In genomic region chrX:39497717-39498265, GRCh38 we compare ENCODE assay signal across 23 cellular contexts.
DNase-seq lines count a peak whose midpoint lies in the region; ATAC-seq and TF ChIP-seq lines count a peak whose summit lies in the region.
"Had no signal": no experiment of that assay in that cellular context is flagged by ENCODE, and none has a peak within 500 bp of the region (broad histone marks: within the 10 kb centered on the region; RNA-seq: fewer than 3 reads in every experiment).

No MANE protein-coding gene starts in this region.

- H3K27ac Mint-ChIP-seq in activated T-helper 2 cell treated with anti-CD3 and anti-CD28 coated beads, Interferon-gamma antibody, Interleukin-2, Interleukin-4, amounts not matched to agents 10 μg/mL and 5 μg/mL and 100 μg/mL, durations not matched to agents 14 hours and 24 hours and 36 hours: no peak overlapping the region
- H3K27ac Mint-ChIP-seq: activated naive CD4-positive, alpha-beta T cell treated with anti-CD3 and anti-CD28 coated beads, Interleukin-2, amount 50 U/mL, for 72 hours; CD4-positive, alpha-beta memory T cell; memory B cell; T-helper 1 cell treated with Interleukin-12 subunit alpha and Interleukin-12 subunit beta and Interleukin-4 antibody, amounts not matched to agents 30 μg/mL and 1 μg/mL, for 36 hours had no signal

- H3K36me3 ChIP-seq in lower lobe of right lung: no peaks in the 10 kb centered on the region

- no peaks in the 10 kb centered on the region for H3K9me3 Mint-ChIP-seq in activated T-helper 2 cell treated with anti-CD3 and anti-CD28 coated beads, Interferon-gamma antibody, Interleukin-2, Interleukin-4, amounts not matched to agents 10 μg/mL and 5 μg/mL and 100 μg/mL, durations not matched to agents 14 hours and 24 hours and 36 hours
- H3K9me3 Mint-ChIP-seq: activated naive CD4-positive, alpha-beta T cell treated with anti-CD3 and anti-CD28 coated beads, Interleukin-2, amount 50 U/mL, for 72 hours; memory B cell; T-helper 1 cell treated with Interleukin-12 subunit alpha and Interleukin-12 subunit beta and Interleukin-4 antibody, amounts not matched to agents 30 μg/mL and 1 μg/mL, for 36 hours had no signal

- no peak overlapping the region for H3K4me3 Mint-ChIP-seq in activated T-helper 2 cell treated with anti-CD3 and anti-CD28 coated beads, Interferon-gamma antibody, Interleukin-2, Interleukin-4, amounts not matched to agents 10 μg/mL and 5 μg/mL and 100 μg/mL, durations not matched to agents 14 hours and 24 hours and 36 hours (ENCODE audit: low read depth)
- H3K4me3 Mint-ChIP-seq: CD4-positive, alpha-beta memory T cell; memory B cell; T-helper 1 cell treated with Interleukin-12 subunit alpha and Interleukin-12 subunit beta and Interleukin-4 antibody, amounts not matched to agents 30 μg/mL and 1 μg/mL, for 36 hours had no signal

- no peaks in the 10 kb centered on the region for H3K27me3 Mint-ChIP-seq in activated T-helper 2 cell treated with anti-CD3 and anti-CD28 coated beads, Interferon-gamma antibody, Interleukin-2, Interleukin-4, amounts not matched to agents 10 μg/mL and 5 μg/mL and 100 μg/mL, durations not matched to agents 14 hours and 24 hours and 36 hours (ENCODE audit: low read depth)
- H3K27me3 Mint-ChIP-seq: CD4-positive, alpha-beta memory T cell had no signal

- intact Hi-C loops in lower lobe of right lung (cut with DNase I): no loop called here
- intact Hi-C loops in activated T-helper 2 cell treated with anti-CD3 and anti-CD28 coated beads, Interferon-gamma antibody, Interleukin-2, Interleukin-4, amounts not matched to agents 10 μg/mL and 5 μg/mL and 100 μg/mL, durations not matched to agents 14 hours and 24 hours and 36 hours (cut with micrococcal nuclease): loop anchor here (10.0 kb wide), 1 partner anchor 233 kb away; no protein-coding TSS in a partner anchor

- H3K36me3 Mint-ChIP-seq in activated T-helper 2 cell treated with anti-CD3 and anti-CD28 coated beads, Interferon-gamma antibody, Interleukin-2, Interleukin-4, amounts not matched to agents 10 μg/mL and 5 μg/mL and 100 μg/mL, durations not matched to agents 14 hours and 24 hours and 36 hours (ENCODE audit: low read depth): no peaks in the 10 kb centered on the region
- H3K36me3 Mint-ChIP-seq: activated naive CD4-positive, alpha-beta T cell treated with anti-CD3 and anti-CD28 coated beads, Interleukin-2, amount 50 U/mL, for 72 hours; CD4-positive, alpha-beta memory T cell; memory B cell had no signal

- H3K27me3 ChIP-seq in HL-60 (ENCODE audit: insufficient read depth, poor library complexity, severe bottlenecking) (no peaks in the 10 kb centered on the region), lower lobe of right lung (ENCODE audit: low read depth) (no peaks in the 10 kb centered on the region)

- H3K4me3 ChIP-seq in HL-60 (replicated peaks; ENCODE audit: insufficient read depth, low read length) (no peak overlapping the region), lower lobe of right lung (no peak overlapping the region)
- H3K4me3 ChIP-seq: GM12878, PC-9 had no signal

- H3K4me1 Mint-ChIP-seq in activated T-helper 2 cell treated with anti-CD3 and anti-CD28 coated beads, Interferon-gamma antibody, Interleukin-2, Interleukin-4, amounts not matched to agents 10 μg/mL and 5 μg/mL and 100 μg/mL, durations not matched to agents 14 hours and 24 hours and 36 hours (ENCODE audit: low read depth): peaks cover 12% of the 10 kb centered on the region

- in situ Hi-C loops in KBM-7 (cut with MboI; ENCODE audit: low pct_unique_long_range_greater_than_20kb, low sequenced_read_pairs): no loop called here

- TF ChIP-seq CTCF in HL-60 (IDR thresholded peaks at IDR 0.05; ENCODE audit: insufficient read depth, low read length) (no peak), lower lobe of right lung (IDR thresholded peaks at IDR 0.05) (no peak)

- ATAC-seq in lower lobe of right lung (peak; percentile 74 to 80), HG02840 (IDR thresholded peaks at IDR 0.05; ENCODE audit: low FRiP score, unreplicated experiment) (no peak)
- ATAC-seq: activated naive CD4-positive, alpha-beta T cell treated with anti-CD3 and anti-CD28 coated beads, Interleukin-2, amount 50 U/mL, for 72 hours; GM12878 had no signal

- H3K9me3 ChIP-seq in lower lobe of right lung: no peaks in the 10 kb centered on the region

- no peak overlapping the region for H3K27ac ChIP-seq in HL-60 (replicated peaks)
- H3K27ac ChIP-seq in lower lobe of right lung: no peak overlapping the region
- H3K27ac ChIP-seq: PC-9 had no signal

- no peaks in the 10 kb centered on the region for H3K4me1 ChIP-seq in lower lobe of right lung

- peak; percentile 26 to 63 for DNase-seq in HL-60 (ENCODE audit: low read depth in 1 of 2, low spot score in 1 of 2)
- DNase-seq in NCI-H2029 (lab: John Stamatoyannopoulos, UW): peak; percentile 10
- peak; percentile 24 for DNase-seq in NOMO-1 treated with dmso at 0.1 percent for 144 hours (lab: John Stamatoyannopoulos, UW; ENCODE audit: unreplicated experiment)
- no peak for DNase-seq in lower lobe of right lung
- DNase-seq in activated T-helper 2 cell treated with anti-CD3 and anti-CD28 coated beads, Interferon-gamma antibody, Interleukin-2, Interleukin-4, amounts not matched to agents 10 μg/mL and 5 μg/mL and 100 μg/mL, durations not matched to agents 14 hours and 24 hours and 36 hours (ENCODE audit: low spot score): no peak
- DNase-seq in KBM-7: no peak
- DNase-seq: activated CD4-positive, alpha-beta T cell treated with anti-CD3 and anti-CD28 coated beads for 48 hours; activated T-cell treated with anti-CD3 and anti-CD28 coated beads, Interleukin-2, amount 50 U/mL, for 48 hours; aorta; CD4-positive, alpha-beta memory T cell; dermis blood vessel endothelial cell; DMS79 treated with DMSO at 0.1 percent for 48 hours; KG1; NCI-H1105; NCI-H226; nucleus accumbens; PC-9; SHP77 treated with DMSO at 0.1 percent for 48 hours had no signal

Comparison
In these comparisons a context has a peak if more than half of its experiments do, and no peak if none do; other contexts are left out.
1. DNase-seq: peak in HL-60 (2 of 2), NCI-H2029 (single experiment) and NOMO-1 treated with dmso at 0.1 percent for 144 hours (single experiment); none in lower lobe of right lung (single experiment), activated T-helper 2 cell treated with anti-CD3 and anti-CD28 coated beads, Interferon-gamma antibody, Interleukin-2, Interleukin-4, amounts not matched to agents 10 μg/mL and 5 μg/mL and 100 μg/mL, durations not matched to agents 14 hours and 24 hours and 36 hours (single experiment) and KBM-7 (single experiment).